ENCODE assay signal across 8 cellular contexts in the genomic region with DNA sequence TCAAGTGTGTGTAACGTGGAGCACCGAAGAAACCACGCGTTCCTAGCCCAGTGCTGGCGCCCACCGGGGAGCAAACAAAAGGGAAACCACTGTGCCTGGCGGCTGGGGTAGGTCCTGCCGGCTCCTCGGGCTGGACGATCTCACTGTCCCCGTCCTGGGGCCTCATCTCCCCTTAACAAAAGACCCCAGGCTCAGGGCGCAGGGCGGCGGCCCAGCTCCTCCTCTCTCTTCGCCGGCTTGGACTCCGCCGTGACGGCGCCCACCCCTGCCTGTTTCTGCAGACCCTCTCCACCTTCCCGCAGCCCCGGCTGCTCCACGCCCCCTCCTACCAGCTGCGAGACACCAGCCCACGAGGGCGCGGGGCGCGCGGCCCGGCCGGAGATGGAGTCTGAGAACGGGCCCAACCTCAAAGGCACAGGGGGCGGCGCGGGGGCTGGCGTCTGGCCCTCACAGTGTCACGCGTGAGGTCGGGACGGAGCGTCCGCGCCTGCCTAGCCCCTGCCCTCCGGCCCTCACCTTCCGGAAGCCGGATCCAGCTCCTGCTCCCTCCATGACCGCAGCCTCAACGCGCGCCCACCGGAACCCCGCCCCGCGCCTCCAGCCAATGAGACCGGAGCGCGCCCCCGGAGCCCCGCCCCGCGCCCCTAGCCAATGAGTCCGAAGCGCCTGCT. TPM values are rescaled to one million over a fixed set of nuclear protein-coding genes. Genes with fewer than 3 reads are reported as not detected.
DNase-seq lines count a peak whose midpoint lies in the region; ATAC-seq and TF ChIP-seq lines count a peak whose summit lies in the region.

A gene (minus strand): TSS at position 569 of the 671 bp plus-strand sequence. CDS start 17 bp downstream, at position 552.

- no peaks in the 10 kb centered on the region for H3K27me3 ChIP-seq in mesendoderm (ENCODE audit: insufficient read depth, low read length, poor library complexity)

- H3K27ac ChIP-seq in mesendoderm (ENCODE audit: low read depth, low read length) (no peak within 1 kb of the TSS), urinary bladder (ENCODE audit: low read depth) (no peak within 1 kb of the TSS)

- H3K9ac ChIP-seq in mesendoderm (ENCODE audit: low read length): peak within 1 kb of the TSS; percentile 96

- H3K18ac ChIP-seq in mesendoderm (ENCODE audit: low read length): peak within 1 kb of the TSS; percentile 11

- H2BK5ac ChIP-seq in mesendoderm (ENCODE audit: low read length): no peak within 1 kb of the TSS

- DNase-seq in LNCaP clone FGC (ENCODE audit: low read depth) (no peak), cerebellum (ENCODE audit: low spot score) (no peak), mesendoderm (no peak), ACHN (no peak)
- no peak for DNase-seq in stimulated activated CD4-positive, alpha-beta T cell treated with anti-CD3 and anti-CD28 coated beads, Interleukin-2, amount 100 ng/mL, for 48 hours

- no peaks in the 10 kb centered on the region for H3K36me3 ChIP-seq in mesendoderm (ENCODE audit: control insufficient read depth, insufficient read depth, low read length)
- no peaks in the 10 kb centered on the region for H3K36me3 ChIP-seq in urinary bladder (ENCODE audit: insufficient read depth)

- ATAC-seq in GM18508 (IDR thresholded peaks at IDR 0.05; ENCODE audit: insufficient read depth, unreplicated experiment) (peak; percentile 11), GM21576 (IDR thresholded peaks at IDR 0.05; ENCODE audit: unreplicated experiment) (no peak)

- no peak within 1 kb of the TSS for H4K5ac ChIP-seq in mesendoderm (ENCODE audit: low read length)

- peaks cover 8% of the 10 kb centered on the region for H3K79me1 ChIP-seq in mesendoderm (ENCODE audit: low read length)

- H3K4me2 ChIP-seq in mesendoderm (ENCODE audit: low read length): peak within 1 kb of the TSS; percentile 98

- H3K56ac ChIP-seq in mesendoderm (ENCODE audit: low read length): peak within 1 kb of the TSS; percentile 98

- in situ Hi-C loops in ACHN (cut with HindIII; ENCODE audit: low pct_ligation_motif_present, low pct_unique_long_range_greater_than_20kb, low sequenced_read_pairs): no loop called here

- H4K8ac ChIP-seq in mesendoderm (ENCODE audit: low read depth, low read length): no peak within 1 kb of the TSS

- peak within 1 kb of the TSS; percentile 80 for H3K23ac ChIP-seq in mesendoderm (ENCODE audit: low read length)

- H2AK5ac ChIP-seq in mesendoderm (ENCODE audit: low read length): peak within 1 kb of the TSS; percentile 38

- no peak within 1 kb of the TSS for H3K4ac ChIP-seq in mesendoderm (ENCODE audit: low read depth, low read length)

- no peak within 1 kb of the TSS for H2BK15ac ChIP-seq in mesendoderm (replicated peaks; ENCODE audit: low read depth)

- H3K4me1 ChIP-seq in mesendoderm (ENCODE audit: control insufficient read depth, low read depth, low read length): no peaks in the 10 kb centered on the region
- no peaks in the 10 kb centered on the region for H3K4me1 ChIP-seq in urinary bladder (ENCODE audit: insufficient read depth)

- WGBS in mesendoderm (ENCODE audit: extremely low coverage, insufficient coverage, low lambda C conversion rate): no CpG with 5 or more reads among the region's 64 CpGs
- under 1% methylated on average over 64 of the region's 64 CpGs for WGBS in urinary bladder

- H3K4me3 ChIP-seq in LNCaP clone FGC (ENCODE audit: low read depth, low read length) (peak within 1 kb of the TSS; percentile 97), mesendoderm (ENCODE audit: low read length) (peak within 1 kb of the TSS; percentile 91), urinary bladder (ENCODE audit: low read depth, low read length) (peak within 1 kb of the TSS; percentile 82)

- H2BK120ac ChIP-seq in mesendoderm (ENCODE audit: low read depth, low read length): no peak within 1 kb of the TSS

- peaks cover 8% of the 10 kb centered on the region for H3K79me2 ChIP-seq in mesendoderm (ENCODE audit: control insufficient read depth, insufficient read depth, low read length)

- no peak for TF ChIP-seq CTCF in LNCaP clone FGC (IDR thresholded peaks at IDR 0.05; ENCODE audit: control insufficient read depth, extremely low read depth, insufficient read depth)

RNA-seq across cellular contexts. Expression of the gene that starts here (rescaled TPM):
- total RNA-seq in cerebellum (22.1 TPM), urinary bladder (19.1 TPM)
- 59.9 TPM for polyA plus RNA-seq in mesendoderm (2013, experiment 1 of 2)
- polyA plus RNA-seq in mesendoderm (2013, experiment 2 of 2): 60.0 TPM
- polyA plus RNA-seq in urinary bladder: 124 TPM
